In genomic region chr18:63119647-63120046, GRCh38 we compare ENCODE assay signal across 8 cellular contexts.
DNase-seq lines count a peak whose midpoint lies in the region; ATAC-seq and TF ChIP-seq lines count a peak whose summit lies in the region.

No MANE protein-coding gene starts in this region.

- no peaks in the 10 kb centered on the region for H4K20me1 ChIP-seq in GM23338 (replicated peaks; ENCODE audit: insufficient read depth)

- H3K79me2 ChIP-seq in GM23338 (replicated peaks; ENCODE audit: insufficient read depth) = no peaks in the 10 kb centered on the region

- no peak overlapping the region for H2AFZ ChIP-seq in GM23338

- H3K27me3 ChIP-seq in GM23338 (ENCODE audit: insufficient read depth) (no peaks in the 10 kb centered on the region), NT2/D1 (ENCODE audit: insufficient read depth, insufficient read length) (no peaks in the 10 kb centered on the region)

- ATAC-seq in GM23338 (peak; percentile 82), GM21390 (IDR thresholded peaks at IDR 0.05; ENCODE audit: unreplicated experiment) (no peak)

- H3K27ac Mint-ChIP-seq in GM23338 = no peak overlapping the region

- H3K4me1 ChIP-seq in GM23338 (ENCODE audit: insufficient read depth) = no peaks in the 10 kb centered on the region
- no peaks in the 10 kb centered on the region for H3K4me1 ChIP-seq in NT2/D1 (ENCODE audit: insufficient read depth, insufficient read length)

- H3K36me3 Mint-ChIP-seq in GM23338 (ENCODE audit: low read depth) = no peaks in the 10 kb centered on the region

- no peak overlapping the region for H3K27ac ChIP-seq in GM23338 (ENCODE audit: low read depth)

- H3K27me3 Mint-ChIP-seq in GM23338 (ENCODE audit: insufficient read depth, low read depth, poor library complexity) = no peaks in the 10 kb centered on the region

- no peaks in the 10 kb centered on the region for H3F3A ChIP-seq in GM23338 (replicated peaks; ENCODE audit: low read depth)

- H3K4me1 Mint-ChIP-seq in GM23338 = no peaks in the 10 kb centered on the region; the same call in 2 of the 3 replicates

- no peaks in the 10 kb centered on the region for H3K9me3 ChIP-seq in NT2/D1 (ENCODE audit: insufficient read depth, low read length)

- H3K36me3 ChIP-seq in GM23338 (ENCODE audit: insufficient read depth) = no peaks in the 10 kb centered on the region
- H3K36me3 ChIP-seq in NT2/D1 (ENCODE audit: insufficient read depth, insufficient read length, low read length) = no peaks in the 10 kb centered on the region

- H3K4me3 Mint-ChIP-seq in GM23338 = no peak overlapping the region

- H3K4me2 ChIP-seq in GM23338 = no peak overlapping the region

- TF ChIP-seq CTCF in GM23338 (conservative IDR thresholded peaks at IDR 0.05; ENCODE audit: low read depth in 2 of 2) = peak; percentile 55 to 79

- no peaks in the 10 kb centered on the region for H3K9me3 Mint-ChIP-seq in GM23338

- DNase-seq in COLO829 (ENCODE audit: low spot score) (peak; percentile 41), GM23338 (ENCODE audit: low spot score) (peak; percentile 66), NT2/D1 (ENCODE audit: low read depth, low spot score) (peak; percentile 20), cerebellar cortex (ENCODE audit: low spot score) (peak; percentile 45), midbrain (lab: John Stamatoyannopoulos, UW) (peak; percentile 57), GF-D8 (lab: John Stamatoyannopoulos, UW) (no peak), activated gamma-delta T cell (lab: John Stamatoyannopoulos, UW) (no peak)

- H3K4me3 ChIP-seq in GM23338 (no peak overlapping the region), NT2/D1 (ENCODE audit: insufficient read length, low read depth) (no peak overlapping the region)

- H3K9me2 ChIP-seq in GM23338 (ENCODE audit: insufficient read depth) = peaks cover 7% of the 10 kb centered on the region; the same call in 1 of the 2 replicates

- H3K9ac ChIP-seq in NT2/D1 (ENCODE audit: insufficient read length, low read depth) = no peak overlapping the region

TF ChIP-seq in GM23338, 12 proteins besides CTCF, POLR2A, EP300 and RAD21:
- TF ChIP-seq ETS1 (IDR thresholded peaks at IDR 0.05) (no peak), ZNF331 (CRISPR knock-in tag; IDR thresholded peaks at IDR 0.05; ENCODE audit: low read depth) (no peak), EZH2phosphoT487 (IDR thresholded peaks at IDR 0.05; ENCODE audit: unreplicated experiment) (no peak), POLR2AphosphoS5 (IDR thresholded peaks at IDR 0.05; ENCODE audit: low read depth) (no peak), ZNF462 (CRISPR knock-in tag; IDR thresholded peaks at IDR 0.05) (peak; percentile 54; the same call in 1 of the 2 replicates)
TF ChIP-seq in GM23338: peak in this region for 1.

Comparison
In these comparisons a context has a peak if more than half of its experiments do, and no peak if none do; other contexts are left out.
1. DNase-seq: peak in COLO829 (single experiment), GM23338 (single experiment), NT2/D1 (single experiment), cerebellar cortex (single experiment) and midbrain (single experiment); none in GF-D8 (single experiment) and activated gamma-delta T cell (single experiment).